Comparison of ENCODE assay signal across 9 cellular contexts in the genomic region with DNA sequence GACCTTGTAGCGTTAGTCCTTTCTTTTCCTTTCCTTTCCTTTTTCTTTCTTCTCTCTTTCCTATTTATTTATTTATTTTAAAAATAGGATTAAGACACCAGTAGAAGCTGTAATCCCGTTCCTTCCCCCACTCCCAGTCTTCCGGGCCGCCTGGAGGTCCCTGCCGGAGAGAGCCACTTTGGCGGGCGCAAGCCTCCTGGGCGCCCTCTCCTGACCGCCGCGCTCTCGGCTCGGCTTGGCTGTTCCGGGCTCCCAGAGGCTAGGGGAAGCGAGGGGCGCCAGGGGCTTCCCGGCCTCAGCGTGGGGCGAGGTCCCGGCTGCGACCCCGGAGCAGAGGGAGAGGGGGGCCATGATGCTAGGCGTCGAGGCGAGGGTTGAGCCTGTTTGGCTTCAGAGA. TPM values are rescaled to one million over a fixed set of nuclear protein-coding genes. Genes with fewer than 3 reads are reported as not detected.
DNase-seq lines count a peak whose midpoint lies in the region; ATAC-seq and TF ChIP-seq lines count a peak whose summit lies in the region.
"Had no signal": no experiment of that assay in that cellular context is flagged by ENCODE, and none has a peak within 500 bp of the region (broad histone marks: within the 10 kb centered on the region; RNA-seq: fewer than 3 reads in every experiment).

No MANE protein-coding gene starts in this region.

- H3K27me3 ChIP-seq in A673 (replicated peaks; ENCODE audit: insufficient read depth, low read depth, low read length, poor library complexity) (no peaks in the 10 kb centered on the region), heart left ventricle (peaks cover 0 to 50% (median 0%) of the 10 kb centered on the region in 9 donors), neural progenitor cell (peaks cover 100% of the 10 kb centered on the region)
- H3K27me3 ChIP-seq in CD4-positive, alpha-beta memory T cell (ENCODE audit: insufficient read depth, low read length): peaks cover 6% of the 10 kb centered on the region

- peak overlapping the region; percentile 80 for H3K4me3 Mint-ChIP-seq in neural progenitor cell
- H3K4me3 Mint-ChIP-seq in activated CD4-positive, alpha-beta memory T cell treated with anti-CD3 and anti-CD28 coated beads, Interleukin-2, amount 10 ng/mL, durations not matched to agents 7 days and 5 days: no peak overlapping the region
- no peak overlapping the region for H3K4me3 Mint-ChIP-seq in CD4-positive, alpha-beta memory T cell
- H3K4me3 Mint-ChIP-seq: activated T-cell treated with anti-CD3 and anti-CD28 coated beads, Interleukin-2, amount 50 U/mL, for 24 hours had no signal

- no peaks in the 10 kb centered on the region for H3K79me2 ChIP-seq in neural progenitor cell (ENCODE audit: low read depth)

- ATAC-seq in heart left ventricle (peak; percentile 47 to 77 (median 64)), HG03196 (IDR thresholded peaks at IDR 0.05; ENCODE audit: unreplicated experiment) (no peak), GM19324 (IDR thresholded peaks at IDR 0.05; ENCODE audit: low FRiP score, unreplicated experiment) (no peak)

- POLR2A ChIA-PET in A673 (lab: Charles Lee; ENCODE audit: low non-redundant PET): no interaction called here
- POLR2A ChIA-PET in activated CD4-positive, alpha-beta memory T cell treated with anti-CD3 and anti-CD28 coated beads, Interleukin-2, amount 10 ng/mL, durations not matched to agents 7 days and 5 days (lab: Charles Lee): no interaction called here
- POLR2A ChIA-PET in CD4-positive, alpha-beta memory T cell (lab: Charles Lee; ENCODE audit: partially characterized antibody): no interaction called here

- peaks cover 48% of the 10 kb centered on the region for H3F3A ChIP-seq in neural progenitor cell (ENCODE audit: low read depth)

- TF ChIP-seq CTCF in A673 (conservative IDR thresholded peaks at IDR 0.05; ENCODE audit: low read depth, low read length) (no peak), heart left ventricle (IDR thresholded peaks at IDR 0.05) (peak in 5 of 12 donors; percentile 15 to 39 (median 34)), neural progenitor cell (IDR thresholded peaks at IDR 0.05) (peak; percentile 59)

- no peak for DNase-seq in A673 (ENCODE audit: low spot score)
- DNase-seq in heart left ventricle: peak in 3 of 5 donors; percentile 39 to 60 (median 55)
- DNase-seq in neural progenitor cell (ENCODE audit: low spot score): peak; percentile 85
- DNase-seq in activated CD4-positive, alpha-beta memory T cell treated with anti-CD3 and anti-CD28 coated beads, Interleukin-2, amount 10 ng/mL, durations not matched to agents 7 days and 5 days: no peak
- DNase-seq in CD4-positive, alpha-beta memory T cell: no peak
- DNase-seq: activated T-cell treated with anti-CD3 and anti-CD28 coated beads, Interleukin-2, amount 50 U/mL, for 24 hours had no signal

- H2AFZ ChIP-seq in neural progenitor cell (replicated peaks): peak overlapping the region; percentile 3

- peaks cover 50% of the 10 kb centered on the region for H3K4me1 Mint-ChIP-seq in neural progenitor cell
- H3K4me1 Mint-ChIP-seq in activated CD4-positive, alpha-beta memory T cell treated with anti-CD3 and anti-CD28 coated beads, Interleukin-2, amount 10 ng/mL, durations not matched to agents 7 days and 5 days: no peaks in the 10 kb centered on the region
- no peaks in the 10 kb centered on the region for H3K4me1 Mint-ChIP-seq in CD4-positive, alpha-beta memory T cell

- H3K27ac ChIP-seq in A673 (ENCODE audit: low read depth, low read length, poor library complexity, severe bottlenecking) (peak overlapping the region; percentile 49), adipose tissue (ENCODE audit: low read depth, low read length) (peak overlapping the region; percentile 87), heart left ventricle (peak overlapping the region; percentile 67 to 95 (median 84)), neural progenitor cell (no peak overlapping the region)
- no peak overlapping the region for H3K27ac ChIP-seq in CD4-positive, alpha-beta memory T cell (ENCODE audit: low read depth, low read length)

- CTCF ChIA-PET in A673 (lab: Charles Lee): no interaction called here
- CTCF ChIA-PET in activated CD4-positive, alpha-beta memory T cell treated with anti-CD3 and anti-CD28 coated beads, Interleukin-2, amount 10 ng/mL, durations not matched to agents 7 days and 5 days (lab: Charles Lee): no interaction called here
- CTCF ChIA-PET in CD4-positive, alpha-beta memory T cell (lab: Charles Lee; ENCODE audit: partially characterized antibody): no interaction called here

- H3K36me3 ChIP-seq in A673 (ENCODE audit: insufficient read depth, low read length, poor library complexity, severe bottlenecking) (peaks cover 94% of the 10 kb centered on the region), heart left ventricle (peaks cover 0 to 24% (median 7%) of the 10 kb centered on the region in 9 donors), neural progenitor cell (no peaks in the 10 kb centered on the region)
- no peaks in the 10 kb centered on the region for H3K36me3 ChIP-seq in CD4-positive, alpha-beta memory T cell (ENCODE audit: insufficient read depth, low read length)

- no peak overlapping the region for H3K27ac Mint-ChIP-seq in neural progenitor cell
- no peak overlapping the region for H3K27ac Mint-ChIP-seq in activated CD4-positive, alpha-beta memory T cell treated with anti-CD3 and anti-CD28 coated beads, Interleukin-2, amount 10 ng/mL, durations not matched to agents 7 days and 5 days
- H3K27ac Mint-ChIP-seq in CD4-positive, alpha-beta memory T cell: no peak overlapping the region
- H3K27ac Mint-ChIP-seq: activated T-cell treated with anti-CD3 and anti-CD28 coated beads, Interleukin-2, amount 50 U/mL, for 24 hours had no signal

- BruUV-seq in A673 (replicated peaks; lab: Mats Ljungman, UMichigan): no TSS peak

- intact Hi-C loops in A673 (cut with micrococcal nuclease; ENCODE audit: unreplicated experiment) (no loop called here), heart left ventricle (cut with DNase I) (loop anchor here in 2 of 10 donors (5.0 kb wide), 2 partner anchors 52 to 132 kb away; no protein-coding TSS in a partner anchor)
- intact Hi-C loops in CD4-positive, alpha-beta memory T cell (cut with micrococcal nuclease): no loop called here

- H3K9me3 ChIP-seq in A673 (ENCODE audit: low read depth, low read length, poor library complexity, severe bottlenecking) (no peaks in the 10 kb centered on the region), heart left ventricle (no peaks in the 10 kb centered on the region), neural progenitor cell (ENCODE audit: low read depth) (no peaks in the 10 kb centered on the region)
- H3K9me3 ChIP-seq in CD4-positive, alpha-beta memory T cell (ENCODE audit: control insufficient read depth in 1 of 2, low read length in 2 of 2): no peaks in the 10 kb centered on the region

- WGBS in adipose tissue, 3 donors: 5 to 12% (median 9%) methylated on average over 25 of the region's 25 CpGs
- WGBS in heart left ventricle, 4 donors: 13 to 28% (median 19%) methylated on average over 23 to 25 of the region's 25 CpGs

- no peak for TF ChIP-seq POLR2A in heart left ventricle (IDR thresholded peaks at IDR 0.05)

- peaks cover 24% of the 10 kb centered on the region for H3K27me3 Mint-ChIP-seq in neural progenitor cell (ENCODE audit: insufficient read depth, low read depth)
- H3K27me3 Mint-ChIP-seq in activated CD4-positive, alpha-beta memory T cell treated with anti-CD3 and anti-CD28 coated beads, Interleukin-2, amount 10 ng/mL, durations not matched to agents 7 days and 5 days: peaks cover 15% of the 10 kb centered on the region
- peaks cover 15 to 23% of the 10 kb centered on the region in 2 donors for H3K27me3 Mint-ChIP-seq in CD4-positive, alpha-beta memory T cell

- H3K4me1 ChIP-seq in A673 (ENCODE audit: insufficient read depth, low read length, poor library complexity, severe bottlenecking) (peaks cover 63% of the 10 kb centered on the region), heart left ventricle (peaks cover 0 to 38% (median 7%) of the 10 kb centered on the region in 12 donors), neural progenitor cell (peaks cover 44% of the 10 kb centered on the region)
- H3K4me1 ChIP-seq in CD4-positive, alpha-beta memory T cell (ENCODE audit: insufficient read depth, low read length): no peaks in the 10 kb centered on the region

- no peak overlapping the region for H3K4me3 ChIP-seq in A673 (ENCODE audit: low read depth, low read length, poor library complexity, severe bottlenecking)
- peak overlapping the region in 11 of 12 donors; percentile 22 to 50 (median 37) for H3K4me3 ChIP-seq in heart left ventricle
- H3K4me3 ChIP-seq in neural progenitor cell: peak overlapping the region; percentile 39
- H3K4me3 ChIP-seq in CD4-positive, alpha-beta memory T cell (ENCODE audit: low read length in 2 of 2): no peak overlapping the region

- H3K4me2 ChIP-seq in neural progenitor cell: peak overlapping the region; percentile 91

- peaks cover 11% of the 10 kb centered on the region for H3K36me3 Mint-ChIP-seq in neural progenitor cell
- no peaks in the 10 kb centered on the region for H3K36me3 Mint-ChIP-seq in activated CD4-positive, alpha-beta memory T cell treated with anti-CD3 and anti-CD28 coated beads, Interleukin-2, amount 10 ng/mL, durations not matched to agents 7 days and 5 days (ENCODE audit: low read depth)
- peaks cover 0 to 3% of the 10 kb centered on the region in 2 donors for H3K36me3 Mint-ChIP-seq in CD4-positive, alpha-beta memory T cell

- peaks cover 62% of the 10 kb centered on the region for H4K20me1 ChIP-seq in neural progenitor cell (ENCODE audit: low read depth)

- H3K9me3 Mint-ChIP-seq in neural progenitor cell: no peaks in the 10 kb centered on the region
- H3K9me3 Mint-ChIP-seq in activated CD4-positive, alpha-beta memory T cell treated with anti-CD3 and anti-CD28 coated beads, Interleukin-2, amount 10 ng/mL, durations not matched to agents 7 days and 5 days: no peaks in the 10 kb centered on the region
- H3K9me3 Mint-ChIP-seq in CD4-positive, alpha-beta memory T cell: peaks cover 0 to 16% (median 1%) of the 10 kb centered on the region in 8 donors

- H3K9ac ChIP-seq in neural progenitor cell: no peak overlapping the region

RNA-seq across cellular contexts. Expression of a gene that starts 10.9 kb away (rescaled TPM):
- total RNA-seq in A673 (2021): 89.4 and 103 TPM in 2 replicates
- 10 to 100 TPM; 13.7 to 27.3 (median 21.3) TPM for polyA plus RNA-seq in adipose tissue
- total RNA-seq in heart left ventricle: 10 to 100 TPM; 21.3 to 50.8 (median 41.8) TPM
- polyA plus RNA-seq in heart left ventricle: 10 to 100 TPM; 12.9 to 55.7 TPM
- 10.7 and 14.7 TPM in 2 replicates for total RNA-seq in neural progenitor cell (ENCODE audit: low replicate concordance)
- not detected for total RNA-seq in activated CD4-positive, alpha-beta memory T cell treated with anti-CD3 and anti-CD28 coated beads, Interleukin-2, amount 10 ng/mL, durations not matched to agents 7 days and 5 days
- total RNA-seq in CD4-positive, alpha-beta memory T cell: not detected
- polyA plus RNA-seq in CD4-positive, alpha-beta memory T cell: not detected

Comparison
In these comparisons a context has a peak if more than half of its experiments do, and no peak if none do; other contexts are left out.
1. DNase-seq: peak in heart left ventricle (3 of 5) and neural progenitor cell (single experiment); none in A673 (single experiment), activated CD4-positive, alpha-beta memory T cell treated with anti-CD3 and anti-CD28 coated beads, Interleukin-2, amount 10 ng/mL, durations not matched to agents 7 days and 5 days (single experiment) and CD4-positive, alpha-beta memory T cell (0 of 5).
2. H3K27ac ChIP-seq: peak in A673 (single experiment), adipose tissue (single experiment) and heart left ventricle (12 of 12); none in neural progenitor cell (single experiment) and CD4-positive, alpha-beta memory T cell (single experiment).
3. H3K4me3 ChIP-seq: peak in heart left ventricle (11 of 12) and neural progenitor cell (single experiment); none in A673 (single experiment) and CD4-positive, alpha-beta memory T cell (0 of 2).
4. ATAC-seq: peak in heart left ventricle (4 of 4); none in HG03196 (single experiment) and GM19324 (single experiment).
5. RNA of a gene that starts 10.9 kb away (total RNA-seq): 89.4 to 103 TPM in A673, 21.3 to 50.8 TPM in heart left ventricle and 10.7 to 14.7 TPM in neural progenitor cell; not detected in activated CD4-positive, alpha-beta memory T cell treated with anti-CD3 and anti-CD28 coated beads, Interleukin-2, amount 10 ng/mL, durations not matched to agents 7 days and 5 days and not detected in CD4-positive, alpha-beta memory T cell; every median in the first group is over 10 times any median in the second.